20 cellular contexts compared by ENCODE assay signal in the genomic region with DNA sequence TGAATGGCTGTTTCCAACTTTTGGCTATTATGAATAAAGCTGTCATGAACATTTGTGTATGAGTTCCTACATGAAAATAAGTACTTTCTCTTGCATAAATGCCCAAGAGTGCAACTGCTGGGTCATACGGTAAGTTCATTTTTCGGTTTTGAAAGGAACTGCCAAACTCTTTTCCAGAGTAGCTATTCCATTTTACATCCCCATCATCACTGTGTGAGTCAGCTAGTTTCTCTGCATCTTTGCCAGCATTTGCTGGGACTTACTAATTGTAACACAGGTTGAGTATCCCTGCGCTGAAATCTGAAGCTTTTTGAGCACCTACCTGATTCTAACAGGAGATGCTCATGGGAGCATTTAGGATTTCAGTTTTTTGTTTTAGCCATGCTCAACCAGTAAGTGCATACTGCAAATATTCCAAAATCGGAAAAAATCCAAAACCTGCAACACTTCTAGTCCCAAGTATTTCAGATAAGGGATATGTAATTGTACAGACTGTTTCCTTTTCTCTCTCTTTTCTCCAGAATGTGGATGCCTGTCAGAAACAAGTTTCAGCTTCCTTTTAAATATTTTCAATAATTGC.
DNase-seq lines count a peak whose midpoint lies in the region; ATAC-seq and TF ChIP-seq lines count a peak whose summit lies in the region.
"Had no signal": no experiment of that assay in that cellular context is flagged by ENCODE, and none has a peak within 500 bp of the region (broad histone marks: within the 10 kb centered on the region; RNA-seq: fewer than 3 reads in every experiment).

No MANE protein-coding gene starts in this region.

- H3K4me3 ChIP-seq in GM23248 (no peak overlapping the region), astrocyte of the cerebellum (ENCODE audit: low read depth, low read length) (no peak overlapping the region), fibroblast of pulmonary artery (replicated peaks; ENCODE audit: low read depth, low read length) (no peak overlapping the region)
- H3K4me3 ChIP-seq: A549, BLaER1 had no signal

- in situ Hi-C loops in GM23248 (cut with MboI): no loop called here
- in situ Hi-C loops in astrocyte of the cerebellum (cut with HindIII; ENCODE audit: low sequenced_read_pairs): loop anchor here (5.0 kb wide), 1 partner anchor 87 kb away; no protein-coding TSS in a partner anchor

- H3K36me3 ChIP-seq in GM23248 (ENCODE audit: low read depth): no peaks in the 10 kb centered on the region

- H3K79me2 ChIP-seq in GM23248 (ENCODE audit: insufficient read depth): no peaks in the 10 kb centered on the region

- 70 to 79% methylated on average over 4 of the region's 4 CpGs for WGBS in GM23248 (ENCODE audit: low coverage in 1 of 2, low lambda C conversion rate in 2 of 2, missing lambda C conversion rate in 2 of 2), 2 experiments

- no peak overlapping the region for H3K27ac Mint-ChIP-seq in osteocyte (ENCODE audit: unreplicated experiment)
- H3K27ac Mint-ChIP-seq: CD8-positive, alpha-beta T cell had no signal

- H3K9me3 Mint-ChIP-seq in osteocyte (ENCODE audit: unreplicated experiment): no peaks in the 10 kb centered on the region

- DNase-seq in GM23248: peak; percentile 51
- DNase-seq in astrocyte of the cerebellum (ENCODE audit: low read depth): peak; percentile 11
- DNase-seq in fibroblast of pulmonary artery (ENCODE audit: low read depth): peak; percentile 50
- peak; percentile 11 for DNase-seq in osteocyte (ENCODE audit: extremely low spot score, unreplicated experiment)
- no peak for DNase-seq in activated naive CD4-positive, alpha-beta T cell treated with Interleukin-2 at 50 U/mL for 16 hours
- no peak for DNase-seq in pons (ENCODE audit: low spot score)
- DNase-seq in cerebellar nuclear complex (lab: John Stamatoyannopoulos, UW): no peak
- DNase-seq: Calu3; CD8-positive, alpha-beta T cell; DMS53; NCI-H1417 treated with DMSO at 0.1 percent for 48 hours; NCI-H187 treated with DMSO at 0.1 percent for 48 hours; NCI-H345; NCI-H526; PC-3 had no signal

- no peaks in the 10 kb centered on the region for H3K9me2 ChIP-seq in GM23248 (ENCODE audit: insufficient read depth)

- no peaks in the 10 kb centered on the region for H3F3A ChIP-seq in GM23248 (ENCODE audit: insufficient read depth)

- no peak overlapping the region for H3K4me2 ChIP-seq in GM23248 (ENCODE audit: unreplicated experiment)
- H3K4me2 ChIP-seq: A549, BLaER1, KMS-11 had no signal

- no peaks in the 10 kb centered on the region for H3K27me3 ChIP-seq in GM23248 (replicated peaks; ENCODE audit: insufficient read depth)
- H3K27me3 ChIP-seq: BLaER1 had no signal

- H3K9me3 ChIP-seq in GM23248 (ENCODE audit: low read depth): no peaks in the 10 kb centered on the region
- H3K9me3 ChIP-seq: A549 had no signal

- H3K27me3 Mint-ChIP-seq in osteocyte (ENCODE audit: unreplicated experiment): no peaks in the 10 kb centered on the region

- H3K4me3 Mint-ChIP-seq in osteocyte (ENCODE audit: unreplicated experiment): no peak overlapping the region
- H3K4me3 Mint-ChIP-seq: CD8-positive, alpha-beta T cell had no signal

- no peaks in the 10 kb centered on the region for H4K20me1 ChIP-seq in GM23248 (ENCODE audit: insufficient read depth)
- H4K20me1 ChIP-seq: BLaER1 had no signal

- TF ChIP-seq CTCF in astrocyte of the cerebellum (IDR thresholded peaks at IDR 0.05; ENCODE audit: low read depth, low read length, missing control alignments): no peak
- no peak for TF ChIP-seq CTCF in fibroblast of pulmonary artery (IDR thresholded peaks at IDR 0.05; ENCODE audit: low read length, missing control alignments)
- no peak for TF ChIP-seq CTCF in osteocyte (IDR thresholded peaks at IDR 0.05)

- no peak overlapping the region for H3K9ac ChIP-seq in GM23248
- H3K9ac ChIP-seq: BLaER1, KMS-11 had no signal

- no peak overlapping the region for H2AFZ ChIP-seq in GM23248

- H3K4me1 Mint-ChIP-seq in osteocyte (ENCODE audit: unreplicated experiment): peaks cover 14% of the 10 kb centered on the region

- H3K27ac ChIP-seq in GM23248: no peak overlapping the region
- H3K27ac ChIP-seq: A549, BLaER1, KMS-11, RWPE1 had no signal

- H3K36me3 Mint-ChIP-seq in osteocyte (ENCODE audit: unreplicated experiment): no peaks in the 10 kb centered on the region

- no peak for ATAC-seq in GM19463 (IDR thresholded peaks at IDR 0.05; ENCODE audit: unreplicated experiment)
- ATAC-seq: A549; CD8-positive, alpha-beta T cell; PC-3 had no signal

- H3K4me1 ChIP-seq in GM23248 (ENCODE audit: insufficient read depth): no peaks in the 10 kb centered on the region
- H3K4me1 ChIP-seq: A549 had no signal

Comparison
In these comparisons a context has a peak if more than half of its experiments do, and no peak if none do; other contexts are left out.
1. DNase-seq: peak in GM23248 (single experiment), astrocyte of the cerebellum (single experiment), fibroblast of pulmonary artery (single experiment) and osteocyte (single experiment); none in activated naive CD4-positive, alpha-beta T cell treated with Interleukin-2 at 50 U/mL for 16 hours (single experiment), pons (single experiment) and cerebellar nuclear complex (0 of 2).